ENCODE assay signal across 35 cellular contexts in genomic region chr20:20869161-20869560, GRCh38.
"Had no signal": no experiment of that assay in that cellular context is flagged by ENCODE, and none has a peak within 500 bp of the region (broad histone marks: within the 10 kb centered on the region; RNA-seq: fewer than 3 reads in every experiment).

No MANE protein-coding gene starts in this region.

- H3K27me3 ChIP-seq: MG63 had no signal

- H3K36me3 ChIP-seq: MG63 had no signal

- H3K9ac ChIP-seq: KMS-11 had no signal

- H3K27ac ChIP-seq: KMS-11 had no signal

- H3K4me3 ChIP-seq: MG63 had no signal

- DNase-seq: Karpas-422, Kasumi-1, MG63, MM.1S, MV-4-11, NCI-H1048, NCI-H1092, NCI-H1092 treated with DMSO at 0.1 percent for 48 hours, NCI-H1105, NCI-H1105 treated with DMSO at 0.1 percent for 48 hours, NCI-H1417, NCI-H1417 treated with DMSO at 0.1 percent for 48 hours, NCI-H1436 treated with DMSO at 0.1 percent for 48 hours, NCI-H146, NCI-H1694, NCI-H1694 treated with DMSO at 0.1 percent for 48 hours, NCI-H187, NCI-H187 treated with DMSO at 0.1 percent for 48 hours, NCI-H1930, NCI-H2029, NCI-H2029 treated with DMSO at 0.1 percent for 48 hours, NCI-H2081, NCI-H2081 treated with DMSO at 0.1 percent for 48 hours, NCI-H2107, NCI-H2171, NCI-H2171 treated with DMSO at 0.1 percent for 48 hours, NCI-H2227 treated with DMSO at 0.1 percent for 48 hours, NCI-H226, NCI-H345, NCI-H446, NCI-H446 treated with DMSO at 0.1 percent for 48 hours, NCI-H510A, NCI-H510A treated with DMSO at 0.1 percent for 48 hours, NCI-H524 had no signal

- H3K9me3 ChIP-seq: MG63 had no signal

- H3K4me2 ChIP-seq: KMS-11 had no signal
